Comparison of ENCODE assay signal across 1 cellular context in genomic region chr7:151721694-151722093, GRCh38.
TF ChIP-seq lines count a peak whose summit lies in the region.

No MANE protein-coding gene starts in this region.

TF ChIP-seq in HepG2, 621 proteins besides CTCF, POLR2A, EP300 and RAD21 (continued from another document):
- no peak for TF ChIP-seq ZBTB4 (CRISPR knock-in tag; IDR thresholded peaks at IDR 0.05; ENCODE audit: borderline replicate concordance)
- TF ChIP-seq ZNF556 (CRISPR knock-in tag; IDR thresholded peaks at IDR 0.05; ENCODE audit: borderline replicate concordance) = no peak
